23 cellular contexts compared by ENCODE assay signal in genomic region chr5:176432707-176433106, GRCh38. TPM values are rescaled to one million over a fixed set of nuclear protein-coding genes. Genes with fewer than 3 reads are reported as not detected.
A peak's percentile ranks its signal among the peaks of the same experiment; 100 is the strongest.
DNase-seq lines count a peak whose midpoint lies in the region; ATAC-seq, FAIRE-seq and TF ChIP-seq lines count a peak whose summit lies in the region.
"Had no signal": no experiment of that assay in that cellular context is flagged by ENCODE, and none has a peak within 500 bp of the region (broad histone marks: within the 10 kb centered on the region; RNA-seq: fewer than 3 reads in every experiment).

No MANE protein-coding gene starts in this region.

- WGBS in K562 (ENCODE audit: insufficient coverage, low coverage, missing lambda C conversion rate) = 96% methylated on average over 4 of the region's 5 CpGs
- WGBS in GM23248 (ENCODE audit: low coverage in 1 of 2, low lambda C conversion rate in 2 of 2, missing lambda C conversion rate in 2 of 2), 2 experiments = 83 to 86% methylated on average over 5 of the region's 5 CpGs
- 89 to 92% methylated on average over 5 of the region's 5 CpGs for WGBS in upper lobe of left lung, 2 donors

- H3K27me3 ChIP-seq in MG63 (peaks cover 4% of the 10 kb centered on the region), K562 (ENCODE audit: control insufficient read depth in 2 of 2, insufficient read depth in 2 of 2, low read length in 2 of 2) (no peaks in the 10 kb centered on the region), osteoblast (ENCODE audit: insufficient read depth, low read length) (no peaks in the 10 kb centered on the region), GM23248 (replicated peaks; ENCODE audit: insufficient read depth) (no peaks in the 10 kb centered on the region), upper lobe of left lung (no peaks in the 10 kb centered on the region)
- H3K27me3 ChIP-seq: BLaER1 treated with 17β-estradiol and CSF1 and Interleukin-3, amounts not matched to agents 10 nM and 100 nM had no signal

- H3K9me3 ChIP-seq in MG63 (no peaks in the 10 kb centered on the region), K562 (replicated peaks; ENCODE audit: control insufficient read depth, insufficient read depth, low read depth, low read length) (no peaks in the 10 kb centered on the region), osteoblast (ENCODE audit: low read depth, low read length) (no peaks in the 10 kb centered on the region), GM23248 (ENCODE audit: low read depth) (no peaks in the 10 kb centered on the region), upper lobe of left lung (no peaks in the 10 kb centered on the region)
- H3K9me3 ChIP-seq: A549, Caco-2 had no signal

- TF ChIP-seq RAD21 in K562 (CRISPR knock-in tag; conservative IDR thresholded peaks at IDR 0.05 in 1 of 2, IDR thresholded peaks at IDR 0.05 in 1 of 2) = no peak

- FAIRE-seq in K562 (lab: Jason Lieb, UNC) = no peak
- FAIRE-seq: A549, D721Med, G401.6, GM12891, GM19239 had no signal

- no peaks in the 10 kb centered on the region for H3K36me3 ChIP-seq in MG63
- no peaks in the 10 kb centered on the region for H3K36me3 ChIP-seq in K562 (ENCODE audit: control insufficient read depth, insufficient read depth, low read length)
- H3K36me3 ChIP-seq in osteoblast (ENCODE audit: insufficient read depth, low read length) = no peaks in the 10 kb centered on the region
- no peaks in the 10 kb centered on the region for H3K36me3 ChIP-seq in GM23248 (ENCODE audit: low read depth)
- no peaks in the 10 kb centered on the region for H3K36me3 ChIP-seq in upper lobe of left lung
- H3K36me3 ChIP-seq: BLaER1 treated with 17β-estradiol and CSF1 and Interleukin-3, amounts not matched to agents 10 nM and 100 nM had no signal

- H3K9me3 Mint-ChIP-seq in activated CD8-positive, alpha-beta T cell treated with anti-CD3 and anti-CD28 coated beads, Interleukin-2, amount 10 ng/mL, durations not matched to agents 7 days and 5 days (ENCODE audit: insufficient read depth) = no peaks in the 10 kb centered on the region
- no peaks in the 10 kb centered on the region for H3K9me3 Mint-ChIP-seq in activated CD8-positive, alpha-beta T cell treated with anti-CD3 and anti-CD28 coated beads for 36 hours
- H3K9me3 Mint-ChIP-seq: CD4-positive, alpha-beta T cell; CD8-positive, alpha-beta T cell had no signal

- no peak for DNase-seq in activated CD8-positive, alpha-beta T cell treated with anti-CD3 and anti-CD28 coated beads, Interleukin-2, amount 10 ng/mL, durations not matched to agents 7 days and 5 days
- DNase-seq in activated CD8-positive, alpha-beta T cell treated with anti-CD3 and anti-CD28 coated beads for 36 hours = no peak
- DNase-seq in MG63 = no peak
- DNase-seq in K562 (ENCODE audit: extremely low read depth in 1 of 4, low spot score in 3 of 4) = no peak
- peak; percentile 55 for DNase-seq in osteoblast (ENCODE audit: insufficient read length, low spot score, missing footprints)
- DNase-seq in GM23248 = no peak
- DNase-seq in upper lobe of left lung = no peak
- DNase-seq: AML-193; Caco-2; Calu3; CD4-positive, alpha-beta T cell; CD8-positive, alpha-beta T cell; DMS79 treated with DMSO at 0.1 percent for 48 hours; GF-D8 had no signal

- H3K27ac ChIP-seq in K562 (ENCODE audit: extremely low read depth, low read depth, low read length) = no peak overlapping the region
- H3K27ac ChIP-seq in osteoblast (ENCODE audit: low read depth, low read length) = no peak overlapping the region
- H3K27ac ChIP-seq in GM23248 = no peak overlapping the region
- no peak overlapping the region for H3K27ac ChIP-seq in upper lobe of left lung
- H3K27ac ChIP-seq: 22Rv1; A549; BLaER1 treated with 17β-estradiol and CSF1 and Interleukin-3, amounts not matched to agents 10 nM and 100 nM; C4-2B had no signal

- H3K9me2 ChIP-seq in GM23248 (ENCODE audit: insufficient read depth) = no peaks in the 10 kb centered on the region

- no peak overlapping the region for H3K4me2 ChIP-seq in K562 (ENCODE audit: insufficient read depth, low read length)
- no peak overlapping the region for H3K4me2 ChIP-seq in osteoblast (ENCODE audit: insufficient read depth, low read length)
- no peak overlapping the region for H3K4me2 ChIP-seq in GM23248 (ENCODE audit: unreplicated experiment)
- H3K4me2 ChIP-seq: A549; BLaER1 treated with 17β-estradiol and CSF1 and Interleukin-3, amounts not matched to agents 10 nM and 100 nM had no signal

- no peaks in the 10 kb centered on the region for H3K9me1 ChIP-seq in K562 (ENCODE audit: control insufficient read depth, insufficient read depth, low read length)

- H3F3A ChIP-seq in GM23248 (ENCODE audit: insufficient read depth) = peaks cover 4% of the 10 kb centered on the region; the same call in 1 of the 2 replicates

- no peak overlapping the region for H2AFZ ChIP-seq in K562 (ENCODE audit: low read depth, low read length)
- H2AFZ ChIP-seq in osteoblast (ENCODE audit: low read length) = no peak overlapping the region
- no peak overlapping the region for H2AFZ ChIP-seq in GM23248

- peaks cover 3% of the 10 kb centered on the region for H3K36me3 Mint-ChIP-seq in activated CD8-positive, alpha-beta T cell treated with anti-CD3 and anti-CD28 coated beads, Interleukin-2, amount 10 ng/mL, durations not matched to agents 7 days and 5 days (ENCODE audit: low read depth)
- no peaks in the 10 kb centered on the region for H3K36me3 Mint-ChIP-seq in activated CD8-positive, alpha-beta T cell treated with anti-CD3 and anti-CD28 coated beads for 36 hours (ENCODE audit: low read depth)
- H3K36me3 Mint-ChIP-seq: CD8-positive, alpha-beta T cell had no signal

- TF ChIP-seq POLR2A in K562 (conservative IDR thresholded peaks at IDR 0.05) (no peak), upper lobe of left lung (IDR thresholded peaks at IDR 0.05) (no peak)

- peaks cover 25% of the 10 kb centered on the region for H3K4me1 Mint-ChIP-seq in activated CD8-positive, alpha-beta T cell treated with anti-CD3 and anti-CD28 coated beads, Interleukin-2, amount 10 ng/mL, durations not matched to agents 7 days and 5 days (ENCODE audit: low read depth)
- peaks cover 18% of the 10 kb centered on the region for H3K4me1 Mint-ChIP-seq in activated CD8-positive, alpha-beta T cell treated with anti-CD3 and anti-CD28 coated beads for 36 hours (ENCODE audit: low read depth)

- no peak overlapping the region for H3K9ac ChIP-seq in K562 (ENCODE audit: insufficient read depth in 1 of 2, low read depth in 2 of 2, low read length in 2 of 2)
- no peak overlapping the region for H3K9ac ChIP-seq in GM23248
- H3K9ac ChIP-seq: BLaER1 treated with 17β-estradiol and CSF1 and Interleukin-3, amounts not matched to agents 10 nM and 100 nM had no signal

- H3K4me3 Mint-ChIP-seq in activated CD8-positive, alpha-beta T cell treated with anti-CD3 and anti-CD28 coated beads, Interleukin-2, amount 10 ng/mL, durations not matched to agents 7 days and 5 days = no peak overlapping the region
- H3K4me3 Mint-ChIP-seq in activated CD8-positive, alpha-beta T cell treated with anti-CD3 and anti-CD28 coated beads for 36 hours = no peak overlapping the region
- H3K4me3 Mint-ChIP-seq: B cell; CD4-positive, alpha-beta T cell; CD8-positive, alpha-beta T cell had no signal

- in situ Hi-C loops in K562 (cut with MboI) = no loop called here
- in situ Hi-C loops in GM23248 (cut with MboI) = no loop called here

- CTCF ChIA-PET in activated CD8-positive, alpha-beta T cell treated with anti-CD3 and anti-CD28 coated beads, Interleukin-2, amount 10 ng/mL, durations not matched to agents 7 days and 5 days (lab: Charles Lee) = interaction anchor here (1.8 to 4.3 kb wide), 2 partner anchors 15 kb away, joined by 6 to 35 read pairs; partner anchors contain the start of gene FAF2
- CTCF ChIA-PET in activated CD8-positive, alpha-beta T cell treated with anti-CD3 and anti-CD28 coated beads for 36 hours (lab: Charles Lee) = no interaction called here
- CTCF ChIA-PET in K562 (lab: Yijun Ruan, JAX; ENCODE audit: low intra/inter-chr PET ratio) = no interaction called here

- no peak for TF ChIP-seq CTCF in activated CD8-positive, alpha-beta T cell treated with anti-CD3 and anti-CD28 coated beads for 36 hours (IDR thresholded peaks at IDR 0.05)
- TF ChIP-seq CTCF in K562 (IDR thresholded peaks at IDR 0.05 in 2 of 3, conservative IDR thresholded peaks at IDR 0.05 in 1 of 3; ENCODE audit: insufficient read depth in 2 of 3, low read depth in 1 of 3, low read length in 3 of 3) (no peak), osteoblast (IDR thresholded peaks at IDR 0.05; ENCODE audit: extremely low read depth, low read depth, low read length) (no peak), upper lobe of left lung (IDR thresholded peaks at IDR 0.05) (no peak)

- POLR2A ChIA-PET in activated CD8-positive, alpha-beta T cell treated with anti-CD3 and anti-CD28 coated beads, Interleukin-2, amount 10 ng/mL, durations not matched to agents 7 days and 5 days (lab: Charles Lee) = no interaction called here
- POLR2A ChIA-PET in activated CD8-positive, alpha-beta T cell treated with anti-CD3 and anti-CD28 coated beads for 36 hours (lab: Charles Lee) = no interaction called here
- POLR2A ChIA-PET in K562 (lab: Yijun Ruan, JAX) = interaction anchor here (0.7 kb wide), 1 partner anchor 105 kb away, joined by 3 read pairs; no protein-coding TSS in a partner anchor

- BruUV-seq in K562 (replicated peaks; lab: Mats Ljungman, UMichigan) = no TSS peak

- no peaks in the 10 kb centered on the region for H3K79me2 ChIP-seq in K562 (ENCODE audit: control insufficient read depth, insufficient read depth, low read length)
- H3K79me2 ChIP-seq in osteoblast (ENCODE audit: insufficient read depth, low read length) = no peaks in the 10 kb centered on the region
- no peaks in the 10 kb centered on the region for H3K79me2 ChIP-seq in GM23248 (ENCODE audit: insufficient read depth)

- ATAC-seq in activated CD8-positive, alpha-beta T cell treated with anti-CD3 and anti-CD28 coated beads, Interleukin-2, amount 10 ng/mL, durations not matched to agents 7 days and 5 days = no peak
- ATAC-seq in activated CD8-positive, alpha-beta T cell treated with anti-CD3 and anti-CD28 coated beads for 36 hours = no peak
- ATAC-seq in K562 = no peak
- no peak for ATAC-seq in upper lobe of left lung (ENCODE audit: low FRiP score in 2 of 2)
- ATAC-seq: A549; CD8-positive, alpha-beta T cell had no signal

- intact Hi-C loops in activated CD8-positive, alpha-beta T cell treated with anti-CD3 and anti-CD28 coated beads for 36 hours (cut with micrococcal nuclease) = no loop called here
- intact Hi-C loops in K562 (cut with micrococcal nuclease) = no loop called here

- peak overlapping the region; percentile 18 for H3K27ac Mint-ChIP-seq in activated CD8-positive, alpha-beta T cell treated with anti-CD3 and anti-CD28 coated beads, Interleukin-2, amount 10 ng/mL, durations not matched to agents 7 days and 5 days
- H3K27ac Mint-ChIP-seq in activated CD8-positive, alpha-beta T cell treated with anti-CD3 and anti-CD28 coated beads for 36 hours = no peak overlapping the region
- H3K27ac Mint-ChIP-seq: CD4-positive, alpha-beta T cell; CD8-positive, alpha-beta T cell had no signal

- no peak for TF ChIP-seq EP300 in K562 (IDR thresholded peaks at IDR 0.05; ENCODE audit: low read length)
- TF ChIP-seq EP300 in upper lobe of left lung (IDR thresholded peaks at IDR 0.05) = no peak

- peak overlapping the region; percentile 36 for H3K4me3 ChIP-seq in MG63
- H3K4me3 ChIP-seq in K562 = no peak overlapping the region
- H3K4me3 ChIP-seq in osteoblast (ENCODE audit: insufficient read depth, low read length) = no peak overlapping the region
- no peak overlapping the region for H3K4me3 ChIP-seq in GM23248
- H3K4me3 ChIP-seq in upper lobe of left lung = no peak overlapping the region
- H3K4me3 ChIP-seq: A549; BLaER1 treated with 17β-estradiol and CSF1 and Interleukin-3, amounts not matched to agents 10 nM and 100 nM had no signal

- H4K20me1 ChIP-seq in K562 (replicated peaks; ENCODE audit: control insufficient read depth, insufficient read depth, low read length) (no peaks in the 10 kb centered on the region), osteoblast (ENCODE audit: insufficient read depth, low read length) (no peaks in the 10 kb centered on the region), GM23248 (ENCODE audit: insufficient read depth) (no peaks in the 10 kb centered on the region)
- H4K20me1 ChIP-seq: BLaER1 treated with 17β-estradiol and CSF1 and Interleukin-3, amounts not matched to agents 10 nM and 100 nM had no signal

- peaks cover 0 to 3% of the 10 kb centered on the region in 2 experiments; a peak in 2 of 5 replicates for H3K4me1 ChIP-seq in K562 (replicated peaks in 1 of 2; ENCODE audit: control insufficient read depth in 2 of 2, insufficient read depth in 2 of 2, low read length in 2 of 2)
- H3K4me1 ChIP-seq in osteoblast (ENCODE audit: insufficient read depth, low read length) = peaks cover 6% of the 10 kb centered on the region
- H3K4me1 ChIP-seq in GM23248 (ENCODE audit: insufficient read depth) = peaks cover 11% of the 10 kb centered on the region
- peaks cover 0 to 8% (median 4%) of the 10 kb centered on the region in 4 donors for H3K4me1 ChIP-seq in upper lobe of left lung
- H3K4me1 ChIP-seq: Caco-2 had no signal

- H3K27me3 Mint-ChIP-seq in activated CD8-positive, alpha-beta T cell treated with anti-CD3 and anti-CD28 coated beads, Interleukin-2, amount 10 ng/mL, durations not matched to agents 7 days and 5 days (ENCODE audit: low read depth) = peaks cover 7% of the 10 kb centered on the region
- H3K27me3 Mint-ChIP-seq in activated CD8-positive, alpha-beta T cell treated with anti-CD3 and anti-CD28 coated beads for 36 hours = no peaks in the 10 kb centered on the region

RNA-seq across cellular contexts. Expression of gene FAF2, which starts 15.5 kb away (rescaled TPM):
- total RNA-seq in activated CD8-positive, alpha-beta T cell treated with anti-CD3 and anti-CD28 coated beads, Interleukin-2, amount 10 ng/mL, durations not matched to agents 7 days and 5 days = 10 to 100 TPM; 31.3 to 31.4 TPM
- 10 to 100 TPM; 32.6 to 33.0 TPM for total RNA-seq in activated CD8-positive, alpha-beta T cell treated with anti-CD3 and anti-CD28 coated beads for 36 hours
- 48.8 and 49.4 TPM in 2 replicates for total RNA-seq in MG63 (2014; rRNA removed; shearing (Covaris generic); ENCODE audit: low replicate concordance)
- 48.2 and 98.0 TPM in 2 replicates for total RNA-seq in K562 (2011; cell fraction: chromatin; rRNA removed; ENCODE audit: low replicate concordance)
- 45.0 and 52.5 TPM in 2 replicates for total RNA-seq in K562 (2011; cell fraction: nucleolus; rRNA removed)
- total RNA-seq in K562 (2011; cell fraction: nucleoplasm; rRNA removed) = 70.0 and 90.6 TPM in 2 replicates
- total RNA-seq in K562 (2014; rRNA removed) (25.6 and 29.0 TPM in 2 replicates), K562 (2014; rRNA removed; fragmentation: Illumina TruSeq; extraction: Trizol) (37.8 and 41.6 TPM in 2 replicates), K562 (2015; rRNA removed; fragmentation: Illumina TruSeq; extraction: Trizol) (35.4 and 36.1 TPM in 2 replicates), K562 (2021) (33.7 and 37.7 TPM in 2 replicates), osteoblast (40.2 and 42.4 TPM in 2 replicates), upper lobe of left lung (10 to 100 TPM; 11.5 to 33.0 (median 30.0) TPM)
- polyA plus RNA-seq in K562 (2011; rRNA removed) (38.6 and 44.6 TPM in 2 replicates), K562 (2014; fragmentation: Illumina TruSeq; extraction: Trizol) (41.9 and 43.4 TPM in 2 replicates), K562 (2014; fragmentation: Nextera tagmentation; extraction: Ambion mirVana) (10 to 100 TPM; 25.2 to 32.8 TPM), K562 (2014; rRNA removed) (25.0 and 30.3 TPM in 2 replicates), GM23248 (2016; fragmentation: Nextera tagmentation; extraction: Ambion mirVana) (45.4 and 45.7 TPM in 2 replicates)
- 22.1 and 28.9 TPM in 2 replicates for polyA plus RNA-seq in K562 (2011; cell fraction: cytosol; rRNA removed)
- 33.7 and 37.6 TPM in 2 replicates for polyA plus RNA-seq in K562 (2011; cell fraction: nucleus; rRNA removed)
- polyA plus RNA-seq in K562 (2012) = 23.2 and 26.6 TPM in 2 replicates
- 63.2 and 66.8 TPM in 2 replicates for polyA minus RNA-seq in K562 (2011; rRNA and poly(A)+ RNA removed)
- polyA minus RNA-seq in K562 (2011; cell fraction: cytosol; rRNA and poly(A)+ RNA removed) = 22.9 and 31.1 TPM in 2 replicates
- polyA minus RNA-seq in K562 (2011; cell fraction: nucleus; rRNA and poly(A)+ RNA removed) = 12.4 and 23.8 TPM in 2 replicates
- 41.0 and 45.0 TPM in 2 replicates for total RNA-seq in GM23248 (2014; rRNA removed; shearing (Covaris generic))

RNA-seq across cellular contexts. Expression of gene CLTB, which starts 16.4 kb away (rescaled TPM):
- total RNA-seq in activated CD8-positive, alpha-beta T cell treated with anti-CD3 and anti-CD28 coated beads, Interleukin-2, amount 10 ng/mL, durations not matched to agents 7 days and 5 days = 10 to 100 TPM; 65.4 to 67.7 TPM
- 10 to 100 TPM; 48.2 to 48.6 TPM for total RNA-seq in activated CD8-positive, alpha-beta T cell treated with anti-CD3 and anti-CD28 coated beads for 36 hours
- total RNA-seq in MG63 (2014; rRNA removed; shearing (Covaris generic); ENCODE audit: low replicate concordance) = 281 and 342 TPM in 2 replicates
- total RNA-seq in K562 (2011; cell fraction: chromatin; rRNA removed; ENCODE audit: low replicate concordance) = 8.7 and 27.7 TPM in 2 replicates
- total RNA-seq in K562 (2011; cell fraction: nucleolus; rRNA removed) = 17.0 and 19.1 TPM in 2 replicates
- total RNA-seq in K562 (2011; cell fraction: nucleoplasm; rRNA removed) = 18.7 and 31.4 TPM in 2 replicates
- total RNA-seq in K562 (2014; rRNA removed) (111 and 117 TPM in 2 replicates), K562 (2014; rRNA removed; fragmentation: Illumina TruSeq; extraction: Trizol) (15.2 and 17.4 TPM in 2 replicates), K562 (2015; rRNA removed; fragmentation: Illumina TruSeq; extraction: Trizol) (39.0 and 39.7 TPM in 2 replicates), K562 (2021) (54.7 and 69.0 TPM in 2 replicates), osteoblast (61.3 and 63.0 TPM in 2 replicates), upper lobe of left lung (100 to 1,000 TPM in 4 of 6 donors, 10 to 100 TPM in 2; 54.5 to 187 (median 109) TPM)
- polyA plus RNA-seq in K562 (2011; rRNA removed) (33.1 and 41.1 TPM in 2 replicates), K562 (2014; fragmentation: Illumina TruSeq; extraction: Trizol) (31.4 and 55.9 TPM in 2 replicates), K562 (2014; fragmentation: Nextera tagmentation; extraction: Ambion mirVana) (1 to 10 TPM; 1.8 to 3.5 TPM), K562 (2014; rRNA removed) (84.2 and 84.6 TPM in 2 replicates), GM23248 (2016; fragmentation: Nextera tagmentation; extraction: Ambion mirVana) (128 and 132 TPM in 2 replicates)
- 47.3 and 113 TPM in 2 replicates for polyA plus RNA-seq in K562 (2011; cell fraction: cytosol; rRNA removed)
- polyA plus RNA-seq in K562 (2011; cell fraction: nucleus; rRNA removed) = 28.1 and 43.0 TPM in 2 replicates
- 55.6 and 65.9 TPM in 2 replicates for polyA plus RNA-seq in K562 (2012)
- polyA minus RNA-seq in K562 (2011; rRNA and poly(A)+ RNA removed) = 17.0 and 24.2 TPM in 2 replicates
- polyA minus RNA-seq in K562 (2011; cell fraction: cytosol; rRNA and poly(A)+ RNA removed) = 25.4 and 28.5 TPM in 2 replicates
- 7.8 and 8.3 TPM in 2 replicates for polyA minus RNA-seq in K562 (2011; cell fraction: nucleus; rRNA and poly(A)+ RNA removed)
- 121 and 130 TPM in 2 replicates for total RNA-seq in GM23248 (2014; rRNA removed; shearing (Covaris generic))

RNA-seq across cellular contexts. Expression of gene HIGD2A, which starts 44.2 kb away (rescaled TPM):
- 100 to 1,000 TPM; 129 to 142 TPM for total RNA-seq in activated CD8-positive, alpha-beta T cell treated with anti-CD3 and anti-CD28 coated beads, Interleukin-2, amount 10 ng/mL, durations not matched to agents 7 days and 5 days
- total RNA-seq in activated CD8-positive, alpha-beta T cell treated with anti-CD3 and anti-CD28 coated beads for 36 hours = 100 to 1,000 TPM; 118 to 120 TPM
- 151 and 166 TPM in 2 replicates for total RNA-seq in MG63 (2014; rRNA removed; shearing (Covaris generic); ENCODE audit: low replicate concordance)
- 8.9 and 23.0 TPM in 2 replicates for total RNA-seq in K562 (2011; cell fraction: chromatin; rRNA removed; ENCODE audit: low replicate concordance)
- total RNA-seq in K562 (2011; cell fraction: nucleolus; rRNA removed) = 31.7 and 39.2 TPM in 2 replicates
- 38.3 and 59.1 TPM in 2 replicates for total RNA-seq in K562 (2011; cell fraction: nucleoplasm; rRNA removed)
- total RNA-seq in K562 (2014; rRNA removed) = 193 and 230 TPM in 2 replicates
- 86.1 and 94.7 TPM in 2 replicates for total RNA-seq in K562 (2014; rRNA removed; fragmentation: Illumina TruSeq; extraction: Trizol)
- total RNA-seq in K562 (2015; rRNA removed; fragmentation: Illumina TruSeq; extraction: Trizol) = 161 and 163 TPM in 2 replicates
- 150 and 154 TPM in 2 replicates for total RNA-seq in K562 (2021)
- polyA plus RNA-seq in K562 (2011; rRNA removed) = 121 and 166 TPM in 2 replicates
- 306 and 470 TPM in 2 replicates for polyA plus RNA-seq in K562 (2011; cell fraction: cytosol; rRNA removed)
- 70.5 and 75.2 TPM in 2 replicates for polyA plus RNA-seq in K562 (2011; cell fraction: nucleus; rRNA removed)
- 187 and 315 TPM in 2 replicates for polyA plus RNA-seq in K562 (2012)
- polyA plus RNA-seq in K562 (2014; fragmentation: Illumina TruSeq; extraction: Trizol) = 144 and 249 TPM in 2 replicates
- polyA plus RNA-seq in K562 (2014; fragmentation: Nextera tagmentation; extraction: Ambion mirVana) = 100 to 1,000 TPM; 232 to 235 TPM
- 264 and 272 TPM in 2 replicates for polyA plus RNA-seq in K562 (2014; rRNA removed)
- 38.5 and 45.4 TPM in 2 replicates for polyA minus RNA-seq in K562 (2011; rRNA and poly(A)+ RNA removed)
- 64.4 and 107 TPM in 2 replicates for polyA minus RNA-seq in K562 (2011; cell fraction: cytosol; rRNA and poly(A)+ RNA removed)
- polyA minus RNA-seq in K562 (2011; cell fraction: nucleus; rRNA and poly(A)+ RNA removed) = 21.5 and 40.7 TPM in 2 replicates
- total RNA-seq in osteoblast = 31.5 and 34.7 TPM in 2 replicates
- 33.8 and 72.1 TPM in 2 replicates for total RNA-seq in GM23248 (2014; rRNA removed; shearing (Covaris generic))
- 110 and 117 TPM in 2 replicates for polyA plus RNA-seq in GM23248 (2016; fragmentation: Nextera tagmentation; extraction: Ambion mirVana)
- total RNA-seq in upper lobe of left lung = 100 to 1,000 TPM in 3 of 6 donors, 10 to 100 TPM in 3; 46.5 to 108 (median 93.6) TPM

RNA-seq across cellular contexts. Expression of gene NOP16, which starts 44.3 kb away (rescaled TPM):
- total RNA-seq in activated CD8-positive, alpha-beta T cell treated with anti-CD3 and anti-CD28 coated beads, Interleukin-2, amount 10 ng/mL, durations not matched to agents 7 days and 5 days = 10 to 100 TPM; 44.5 to 46.3 TPM
- 10 to 100 TPM; 71.8 to 75.1 TPM for total RNA-seq in activated CD8-positive, alpha-beta T cell treated with anti-CD3 and anti-CD28 coated beads for 36 hours
- 146 and 237 TPM in 2 replicates for total RNA-seq in MG63 (2014; rRNA removed; shearing (Covaris generic); ENCODE audit: low replicate concordance)
- 76.0 and 149 TPM in 2 replicates for total RNA-seq in K562 (2011; cell fraction: chromatin; rRNA removed; ENCODE audit: low replicate concordance)
- total RNA-seq in K562 (2011; cell fraction: nucleolus; rRNA removed) = 135 and 143 TPM in 2 replicates
- total RNA-seq in K562 (2011; cell fraction: nucleoplasm; rRNA removed) = 111 and 128 TPM in 2 replicates
- total RNA-seq in K562 (2014; rRNA removed) (92.5 and 116 TPM in 2 replicates), K562 (2014; rRNA removed; fragmentation: Illumina TruSeq; extraction: Trizol) (80.3 and 98.2 TPM in 2 replicates), K562 (2015; rRNA removed; fragmentation: Illumina TruSeq; extraction: Trizol) (143 and 148 TPM in 2 replicates), K562 (2021) (116 and 120 TPM in 2 replicates), osteoblast (7.1 and 8.0 TPM in 2 replicates), upper lobe of left lung (10 to 100 TPM in 4 of 6 donors, 1 to 10 TPM in 2; 3.1 to 25.4 (median 12.1) TPM)
- polyA plus RNA-seq in K562 (2011; rRNA removed) (121 and 136 TPM in 2 replicates), K562 (2014; fragmentation: Illumina TruSeq; extraction: Trizol) (161 and 166 TPM in 2 replicates), K562 (2014; fragmentation: Nextera tagmentation; extraction: Ambion mirVana) (100 to 1,000 TPM; 183 to 342 TPM), K562 (2014; rRNA removed) (174 and 221 TPM in 2 replicates), GM23248 (2016; fragmentation: Nextera tagmentation; extraction: Ambion mirVana) (68.4 and 68.7 TPM in 2 replicates)
- 104 and 115 TPM in 2 replicates for polyA plus RNA-seq in K562 (2011; cell fraction: cytosol; rRNA removed)
- 133 and 168 TPM in 2 replicates for polyA plus RNA-seq in K562 (2011; cell fraction: nucleus; rRNA removed)
- polyA plus RNA-seq in K562 (2012) = 49.6 and 125 TPM in 2 replicates
- 60.7 and 71.9 TPM in 2 replicates for polyA minus RNA-seq in K562 (2011; rRNA and poly(A)+ RNA removed)
- polyA minus RNA-seq in K562 (2011; cell fraction: cytosol; rRNA and poly(A)+ RNA removed) = 42.1 and 58.9 TPM in 2 replicates
- polyA minus RNA-seq in K562 (2011; cell fraction: nucleus; rRNA and poly(A)+ RNA removed) = 83.7 and 100 TPM in 2 replicates
- total RNA-seq in GM23248 (2014; rRNA removed; shearing (Covaris generic)) = 13.3 and 15.2 TPM in 2 replicates
